Comparison of ENCODE assay signal across 22 cellular contexts in the genomic region with DNA sequence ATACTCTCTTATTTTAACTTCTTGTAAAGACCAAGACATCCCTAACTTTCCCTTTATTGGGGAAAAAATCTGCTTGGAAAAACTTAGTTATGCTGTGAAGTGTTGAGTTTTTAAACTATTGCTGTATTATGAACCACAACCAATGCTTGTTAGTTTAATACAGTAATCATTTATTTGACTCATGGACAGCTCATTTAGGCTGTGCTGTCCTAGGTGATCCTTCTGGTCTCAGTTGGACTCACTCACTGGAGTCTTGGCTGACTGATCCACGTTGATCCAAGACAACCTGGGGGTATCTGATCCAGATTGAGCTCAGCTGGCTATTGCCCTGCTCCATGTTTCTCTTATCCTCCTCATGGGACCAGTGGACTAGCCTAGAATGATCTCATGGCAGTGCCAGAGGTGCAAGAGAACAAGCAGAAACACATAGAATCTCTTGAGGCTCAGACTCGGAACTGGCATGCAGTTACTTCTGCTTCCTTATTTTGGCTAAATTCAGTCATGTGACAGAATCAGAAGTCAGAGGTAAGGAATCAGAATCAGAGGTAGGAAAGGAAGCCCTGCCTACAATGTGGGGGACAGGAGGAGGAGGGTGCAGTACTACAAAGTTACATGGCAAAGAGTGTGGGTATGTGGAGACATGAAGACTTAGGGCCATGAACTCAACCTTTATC.
DNase-seq lines count a peak whose midpoint lies in the region; TF ChIP-seq lines count a peak whose summit lies in the region.
"Had no signal": no experiment of that assay in that cellular context is flagged by ENCODE, and none has a peak within 500 bp of the region (broad histone marks: within the 10 kb centered on the region; RNA-seq: fewer than 3 reads in every experiment).

No MANE protein-coding gene starts in this region.

- H3K27me3 ChIP-seq in HL-60 (ENCODE audit: insufficient read depth, poor library complexity, severe bottlenecking) = no peaks in the 10 kb centered on the region
- H3K27me3 ChIP-seq: body of pancreas, heart right ventricle, stomach, upper lobe of left lung had no signal

- DNase-seq in HL-60 (ENCODE audit: low read depth in 1 of 2, low spot score in 1 of 2) = peak in 1 of 2 experiments; percentile 59
- DNase-seq in NOMO-1 (lab: John Stamatoyannopoulos, UW; ENCODE audit: unreplicated experiment in 2 of 2) = peak; percentile 16 to 66
- DNase-seq in pons (ENCODE audit: low spot score) = peak; percentile 15
- no peak for DNase-seq in NK-92 (lab: John Stamatoyannopoulos, UW; ENCODE audit: unreplicated experiment)
- no peak for DNase-seq in DMS53 treated with DMSO at 0.1 percent for 48 hours (lab: John Stamatoyannopoulos, UW; ENCODE audit: unreplicated experiment)
- no peak for DNase-seq in NCI-H2081 (lab: John Stamatoyannopoulos, UW)
- DNase-seq: activated CD4-positive, alpha-beta T cell treated with anti-CD3 and anti-CD28 coated beads, Interleukin-2, amount 10 ng/mL, durations not matched to agents 7 days and 5 days; activated CD8-positive, alpha-beta memory T cell treated with anti-CD3 and anti-CD28 coated beads, Interleukin-2, amount 50 U/mL, for 48 hours; activated effector memory CD4-positive, alpha-beta T cell treated with Interleukin-2 at 50 U/mL for 16 hours; activated naive CD8-positive, alpha-beta T cell treated with anti-CD3 and anti-CD28 coated beads, Interleukin-2, amount 50 U/mL, for 24 hours; body of pancreas; COR-L47; heart right ventricle; left ventricle myocardium superior; NCI-H1048; NCI-H2029 treated with DMSO at 0.1 percent for 48 hours; NCI-H446 treated with DMSO at 0.1 percent for 48 hours; NK-92 treated with Interleukin-12 subunit alpha and Interleukin-12 subunit beta, amount 100 ng/mL, for 24 hours; stimulated activated CD4-positive, alpha-beta T cell treated with anti-CD3 and anti-CD28 coated beads, Interleukin-4, amount 100 ng/mL, for 1 hour; stomach had no signal

- peak overlapping the region; percentile 18 for H3K27ac Mint-ChIP-seq in dendritic cell treated with granulocyte-macrophage colony-stimulating factor and Interleukin-4, amounts not matched to agents 40 ng/mL and 50 ng/mL, for 4 days
- H3K27ac Mint-ChIP-seq: activated CD4-positive, alpha-beta T cell treated with anti-CD3 and anti-CD28 coated beads, Interleukin-2, amount 10 ng/mL, durations not matched to agents 7 days and 5 days; activated naive CD8-positive, alpha-beta T cell treated with anti-CD3 and anti-CD28 coated beads, Interleukin-2, amount 50 U/mL, for 24 hours had no signal

- no peak for TF ChIP-seq CTCF in HL-60 (IDR thresholded peaks at IDR 0.05; ENCODE audit: insufficient read depth, low read length)

- H3K27ac ChIP-seq in HL-60 (replicated peaks) = 0 out of 2 replicates have a peak overlapping the region, but pooled peaks have one; percentile 21
- H3K27ac ChIP-seq: body of pancreas, heart right ventricle, stomach had no signal

- H3K27me3 Mint-ChIP-seq in dendritic cell treated with granulocyte-macrophage colony-stimulating factor and Interleukin-4, amounts not matched to agents 40 ng/mL and 50 ng/mL, for 4 days = no peaks in the 10 kb centered on the region
- H3K27me3 Mint-ChIP-seq: activated CD4-positive, alpha-beta T cell treated with anti-CD3 and anti-CD28 coated beads, Interleukin-2, amount 10 ng/mL, durations not matched to agents 7 days and 5 days; activated naive CD8-positive, alpha-beta T cell treated with anti-CD3 and anti-CD28 coated beads, Interleukin-2, amount 50 U/mL, for 24 hours had no signal

- no peak overlapping the region for H3K4me3 Mint-ChIP-seq in dendritic cell treated with granulocyte-macrophage colony-stimulating factor and Interleukin-4, amounts not matched to agents 40 ng/mL and 50 ng/mL, for 4 days
- H3K4me3 Mint-ChIP-seq: activated CD4-positive, alpha-beta T cell treated with anti-CD3 and anti-CD28 coated beads, Interleukin-2, amount 10 ng/mL, durations not matched to agents 7 days and 5 days; activated naive CD8-positive, alpha-beta T cell treated with anti-CD3 and anti-CD28 coated beads, Interleukin-2, amount 50 U/mL, for 24 hours had no signal

- peaks cover 11% of the 10 kb centered on the region for H3K9me3 Mint-ChIP-seq in dendritic cell treated with granulocyte-macrophage colony-stimulating factor and Interleukin-4, amounts not matched to agents 40 ng/mL and 50 ng/mL, for 4 days
- H3K9me3 Mint-ChIP-seq: activated CD4-positive, alpha-beta T cell treated with anti-CD3 and anti-CD28 coated beads, Interleukin-2, amount 10 ng/mL, durations not matched to agents 7 days and 5 days; activated naive CD8-positive, alpha-beta T cell treated with anti-CD3 and anti-CD28 coated beads, Interleukin-2, amount 50 U/mL, for 24 hours had no signal

- peaks cover 27% of the 10 kb centered on the region for H3K4me1 Mint-ChIP-seq in dendritic cell treated with granulocyte-macrophage colony-stimulating factor and Interleukin-4, amounts not matched to agents 40 ng/mL and 50 ng/mL, for 4 days (ENCODE audit: low read depth)
- H3K4me1 Mint-ChIP-seq: activated CD4-positive, alpha-beta T cell treated with anti-CD3 and anti-CD28 coated beads, Interleukin-2, amount 10 ng/mL, durations not matched to agents 7 days and 5 days had no signal

- no peak overlapping the region for H3K4me3 ChIP-seq in HL-60 (replicated peaks; ENCODE audit: insufficient read depth, low read length)
- H3K4me3 ChIP-seq: body of pancreas, heart right ventricle, stomach, upper lobe of left lung had no signal

- no peaks in the 10 kb centered on the region for H3K36me3 Mint-ChIP-seq in dendritic cell treated with granulocyte-macrophage colony-stimulating factor and Interleukin-4, amounts not matched to agents 40 ng/mL and 50 ng/mL, for 4 days (ENCODE audit: low read depth)

- intact Hi-C loops in dendritic cell treated with granulocyte-macrophage colony-stimulating factor and Interleukin-4, amounts not matched to agents 40 ng/mL and 50 ng/mL, for 4 days (cut with micrococcal nuclease) = no loop called here

Comparison
In these comparisons a context has a peak if more than half of its experiments do, and no peak if none do; other contexts are left out.
1. DNase-seq: peak in NOMO-1 (2 of 2) and pons (single experiment); none in NK-92 (single experiment), DMS53 treated with DMSO at 0.1 percent for 48 hours (single experiment) and NCI-H2081 (0 of 2).